In genomic region chr19:35346193-35347052, GRCh38 we compare ENCODE assay signal across 9 cellular contexts. TPM values are rescaled to one million over a fixed set of nuclear protein-coding genes. Genes with fewer than 3 reads are reported as not detected.
DNase-seq lines count a peak whose midpoint lies in the region; ATAC-seq lines count a peak whose summit lies in the region.
"Had no signal": no experiment of that assay in that cellular context is flagged by ENCODE, and none has a peak within 500 bp of the region (broad histone marks: within the 10 kb centered on the region; RNA-seq: fewer than 3 reads in every experiment).

No MANE protein-coding gene starts in this region.

- POLR2A ChIA-PET in activated CD8-positive, alpha-beta T cell treated with anti-CD3 and anti-CD28 coated beads, Interleukin-2, amount 10 ng/mL, durations not matched to agents 7 days and 5 days (lab: Charles Lee) = interaction anchor here (1.0 kb wide), 1 partner anchor 10 kb away, joined by 4 read pairs; no protein-coding TSS in a partner anchor

- H3K27me3 Mint-ChIP-seq in activated CD8-positive, alpha-beta T cell treated with anti-CD3 and anti-CD28 coated beads, Interleukin-2, amount 10 ng/mL, durations not matched to agents 7 days and 5 days (ENCODE audit: low read depth) = peaks cover 12% of the 10 kb centered on the region

- peaks cover 31% of the 10 kb centered on the region for H3K4me1 Mint-ChIP-seq in activated CD8-positive, alpha-beta T cell treated with anti-CD3 and anti-CD28 coated beads, Interleukin-2, amount 10 ng/mL, durations not matched to agents 7 days and 5 days (ENCODE audit: low read depth)

- H3K27ac Mint-ChIP-seq in activated CD8-positive, alpha-beta T cell treated with anti-CD3 and anti-CD28 coated beads, Interleukin-2, amount 10 ng/mL, durations not matched to agents 7 days and 5 days = peak overlapping the region; percentile 50

- ATAC-seq in HG02678 (IDR thresholded peaks at IDR 0.05; ENCODE audit: unreplicated experiment) = peak; percentile 37
- ATAC-seq in activated CD8-positive, alpha-beta T cell treated with anti-CD3 and anti-CD28 coated beads, Interleukin-2, amount 10 ng/mL, durations not matched to agents 7 days and 5 days = peak; percentile 65
- ATAC-seq in GM21717 (IDR thresholded peaks at IDR 0.05; ENCODE audit: unreplicated experiment) = no peak
- no peak for ATAC-seq in GM21381 (IDR thresholded peaks at IDR 0.05; ENCODE audit: unreplicated experiment)

- peak overlapping the region; percentile 51 for H3K4me3 Mint-ChIP-seq in activated CD8-positive, alpha-beta T cell treated with anti-CD3 and anti-CD28 coated beads, Interleukin-2, amount 10 ng/mL, durations not matched to agents 7 days and 5 days

- no peaks in the 10 kb centered on the region for H3K9me3 Mint-ChIP-seq in activated CD8-positive, alpha-beta T cell treated with anti-CD3 and anti-CD28 coated beads, Interleukin-2, amount 10 ng/mL, durations not matched to agents 7 days and 5 days (ENCODE audit: insufficient read depth)

- CTCF ChIA-PET in activated CD8-positive, alpha-beta T cell treated with anti-CD3 and anti-CD28 coated beads, Interleukin-2, amount 10 ng/mL, durations not matched to agents 7 days and 5 days (lab: Charles Lee) = interaction anchor here (1.0 to 3.3 kb wide), 4 partner anchors 13 to 149 kb away, joined by 3 to 18 read pairs (median 6); no protein-coding TSS in a partner anchor

- H3K36me3 Mint-ChIP-seq in activated CD8-positive, alpha-beta T cell treated with anti-CD3 and anti-CD28 coated beads, Interleukin-2, amount 10 ng/mL, durations not matched to agents 7 days and 5 days (ENCODE audit: low read depth) = no peaks in the 10 kb centered on the region

- DNase-seq in activated CD8-positive, alpha-beta T cell treated with anti-CD3 and anti-CD28 coated beads, Interleukin-2, amount 10 ng/mL, durations not matched to agents 7 days and 5 days = peak; percentile 78
- DNase-seq in left kidney (ENCODE audit: low read depth, low spot score) (peak; percentile 0), NCI-H2081 (lab: John Stamatoyannopoulos, UW) (no peak), SW480 (ENCODE audit: low spot score) (no peak)
- peak; percentile 41 to 73 for DNase-seq in stimulated activated CD8-positive, alpha-beta memory T cell treated with anti-CD3 and anti-CD28 coated beads, Interleukin-7, amount 100 ng/mL, for 48 hours (ENCODE audit: extremely low read depth in 1 of 2, low read depth in 1 of 2)

RNA-seq across cellular contexts. Expression of gene FFAR1, which starts 1.3 kb away (rescaled TPM):
- total RNA-seq in activated CD8-positive, alpha-beta T cell treated with anti-CD3 and anti-CD28 coated beads, Interleukin-2, amount 10 ng/mL, durations not matched to agents 7 days and 5 days = not detected
- total RNA-seq: liver had no signal

RNA-seq across cellular contexts. Expression of gene FFAR3, which starts 11.8 kb away (rescaled TPM):
- total RNA-seq in activated CD8-positive, alpha-beta T cell treated with anti-CD3 and anti-CD28 coated beads, Interleukin-2, amount 10 ng/mL, durations not matched to agents 7 days and 5 days = not detected

RNA-seq across cellular contexts. Expression of gene CD22, which starts 17.4 kb away (rescaled TPM):
- under 1 TPM; 0.52 to 0.63 TPM for total RNA-seq in activated CD8-positive, alpha-beta T cell treated with anti-CD3 and anti-CD28 coated beads, Interleukin-2, amount 10 ng/mL, durations not matched to agents 7 days and 5 days

RNA-seq across cellular contexts. Expression of gene GPR42, which starts 24.4 kb away (rescaled TPM):
- not detected for total RNA-seq in activated CD8-positive, alpha-beta T cell treated with anti-CD3 and anti-CD28 coated beads, Interleukin-2, amount 10 ng/mL, durations not matched to agents 7 days and 5 days
- total RNA-seq: liver had no signal

RNA-seq across cellular contexts. Expression of gene MAG, which starts 54.5 kb away (rescaled TPM):
- total RNA-seq in activated CD8-positive, alpha-beta T cell treated with anti-CD3 and anti-CD28 coated beads, Interleukin-2, amount 10 ng/mL, durations not matched to agents 7 days and 5 days = under 1 TPM in 1 of 2 experiments, not detected in 1; 0.26 TPM

Comparison
In these comparisons a context has a peak if more than half of its experiments do, and no peak if none do; other contexts are left out.
1. ATAC-seq: peak in HG02678 (single experiment) and activated CD8-positive, alpha-beta T cell treated with anti-CD3 and anti-CD28 coated beads, Interleukin-2, amount 10 ng/mL, durations not matched to agents 7 days and 5 days (single experiment); none in GM21717 (single experiment) and GM21381 (single experiment).
2. DNase-seq: peak in activated CD8-positive, alpha-beta T cell treated with anti-CD3 and anti-CD28 coated beads, Interleukin-2, amount 10 ng/mL, durations not matched to agents 7 days and 5 days (single experiment), left kidney (single experiment) and stimulated activated CD8-positive, alpha-beta memory T cell treated with anti-CD3 and anti-CD28 coated beads, Interleukin-7, amount 100 ng/mL, for 48 hours (2 of 2); none in NCI-H2081 (0 of 2) and SW480 (single experiment).